Comparison of ENCODE assay signal across 15 cellular contexts in the genomic region with DNA sequence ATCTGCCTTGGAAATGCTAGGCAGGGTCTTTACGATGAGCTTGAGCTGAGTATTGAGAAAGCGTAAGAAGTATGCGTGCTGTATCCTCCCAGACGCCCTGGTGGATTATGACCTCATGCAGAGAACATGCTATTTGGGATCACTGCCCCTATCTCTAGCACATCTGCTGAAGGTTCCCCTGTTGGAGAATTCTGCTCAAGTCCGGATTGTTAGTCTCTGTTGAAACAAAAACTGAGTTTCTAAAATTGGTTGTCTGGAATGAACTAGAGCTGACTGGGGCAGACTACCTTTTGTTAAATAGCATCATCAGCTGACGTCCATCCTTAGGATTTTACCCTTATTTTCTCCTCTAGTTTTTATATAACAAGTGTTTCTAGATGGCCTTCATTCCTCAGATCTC. TPM values are rescaled to one million over a fixed set of nuclear protein-coding genes. Genes with fewer than 3 reads are reported as not detected.
A peak's percentile ranks its signal among the peaks of the same experiment; 100 is the strongest.
DNase-seq lines count a peak whose midpoint lies in the region; ATAC-seq and TF ChIP-seq lines count a peak whose summit lies in the region.
"Had no signal": no experiment of that assay in that cellular context is flagged by ENCODE, and none has a peak within 500 bp of the region (broad histone marks: within the 10 kb centered on the region; RNA-seq: fewer than 3 reads in every experiment).

No MANE protein-coding gene starts in this region.

- H3F3A ChIP-seq in GM23248 (ENCODE audit: insufficient read depth) = peaks cover 16% of the 10 kb centered on the region

- H2AFZ ChIP-seq in GM23248 = peak overlapping the region; percentile 62

- TF ChIP-seq POLR2A in tibial nerve (IDR thresholded peaks at IDR 0.05) = no peak

- peaks cover 16% of the 10 kb centered on the region for H3K36me3 Mint-ChIP-seq in endodermal cell (ENCODE audit: low read depth)
- H3K36me3 Mint-ChIP-seq in endothelial cell (ENCODE audit: low read depth, unreplicated experiment) = no peaks in the 10 kb centered on the region

- H3K4me3 Mint-ChIP-seq in endodermal cell = no peak overlapping the region
- H3K4me3 Mint-ChIP-seq in endothelial cell (ENCODE audit: unreplicated experiment) = no peak overlapping the region
- H3K4me3 Mint-ChIP-seq: CD4-positive, alpha-beta memory T cell; naive B cell; T-helper 17 cell had no signal

- WGBS in GM23248 (ENCODE audit: low coverage in 1 of 2, low lambda C conversion rate in 2 of 2, missing lambda C conversion rate in 2 of 2), 2 experiments = 7 to 12% methylated on average over 6 of the region's 6 CpGs
- whole genome bisulfite sequencing in endodermal cell (ENCODE audit: insufficient coverage in 1 of 2, insufficient read length in 1 of 2), 2 experiments = 93 to 95% methylated on average over 6 of the region's 6 CpGs
- 56 to 68% methylated on average over 6 of the region's 6 CpGs for WGBS in tibial nerve, 2 donors

- no peaks in the 10 kb centered on the region for H3K9me2 ChIP-seq in GM23248 (ENCODE audit: insufficient read depth)

- H3K36me3 ChIP-seq in GM23248 (ENCODE audit: low read depth) = no peaks in the 10 kb centered on the region
- H3K36me3 ChIP-seq in endodermal cell (ENCODE audit: control insufficient read depth, insufficient read depth, low read length) = peaks cover 3% of the 10 kb centered on the region
- no peaks in the 10 kb centered on the region for H3K36me3 ChIP-seq in mucosa of descending colon (ENCODE audit: low read depth)
- peaks cover 0 to 7% (median 0%) of the 10 kb centered on the region in 3 donors for H3K36me3 ChIP-seq in tibial nerve

- H3K27me3 ChIP-seq in GM23248 (replicated peaks; ENCODE audit: insufficient read depth) (no peaks in the 10 kb centered on the region), endodermal cell (ENCODE audit: control insufficient read depth, insufficient read depth, low read length, poor library complexity, severe bottlenecking) (peaks cover 16% of the 10 kb centered on the region), tibial nerve (no peaks in the 10 kb centered on the region)

- H3K27ac ChIP-seq in GM23248 (peak overlapping the region; percentile 73), endodermal cell (ENCODE audit: low read depth, low read length) (no peak overlapping the region), tibial nerve (peak overlapping the region in 3 of 4 donors; percentile 5 to 73 (median 46))

- intact Hi-C loops in mucosa of descending colon (cut with DNase I, micrococcal nuclease) = no loop called here
- intact Hi-C loops in posterior vena cava (cut with DNase I) = no loop called here

- H3K4me1 ChIP-seq in GM23248 (ENCODE audit: insufficient read depth) (peaks cover 15% of the 10 kb centered on the region), endodermal cell (ENCODE audit: control insufficient read depth, insufficient read depth, low read length) (no peaks in the 10 kb centered on the region), mucosa of descending colon (ENCODE audit: low read depth) (peaks cover 14% of the 10 kb centered on the region), tibial nerve (peaks cover 0 to 41% (median 18%) of the 10 kb centered on the region in 4 donors)

- H3K27ac Mint-ChIP-seq in endodermal cell (no peak overlapping the region), endothelial cell (ENCODE audit: unreplicated experiment) (no peak overlapping the region)
- H3K27ac Mint-ChIP-seq: CD4-positive, alpha-beta memory T cell; naive B cell; T-helper 17 cell had no signal

- ATAC-seq in mucosa of descending colon (peak; percentile 22), GM19395 (IDR thresholded peaks at IDR 0.05; ENCODE audit: unreplicated experiment) (no peak)
- ATAC-seq: activated CD4-positive, CD25-positive, alpha-beta regulatory T cell treated with anti-CD3 and anti-CD28 coated beads, Interleukin-2, amount 50 U/mL, for 24 hours; left colon; T-helper 17 cell had no signal

- TF ChIP-seq CTCF in endodermal cell (conservative IDR thresholded peaks at IDR 0.05) (no peak), mucosa of descending colon (IDR thresholded peaks at IDR 0.05) (no peak), tibial nerve (IDR thresholded peaks at IDR 0.05) (no peak), endothelial cell (IDR thresholded peaks at IDR 0.05; ENCODE audit: unreplicated experiment) (no peak)

- DNase-seq in GM23248 (peak; percentile 90), endodermal cell (peak; percentile 42), mucosa of descending colon (no peak), tibial nerve (ENCODE audit: low spot score in 2 of 2) (peak in 1 of 2 donors; percentile 46), posterior vena cava (ENCODE audit: low spot score) (no peak), HUDEP-2 (lab: John Stamatoyannopoulos, UW; ENCODE audit: unreplicated experiment in 76 of 76) (no peak), endothelial cell (ENCODE audit: low spot score) (no peak)
- DNase-seq: activated naive CD4-positive, alpha-beta T cell; CD4-positive, alpha-beta memory T cell; hippocampal formation; left colon; naive B cell; T-helper 17 cell had no signal

- H3K9me3 Mint-ChIP-seq in endodermal cell (no peaks in the 10 kb centered on the region), endothelial cell (ENCODE audit: unreplicated experiment) (no peaks in the 10 kb centered on the region)
- H3K9me3 Mint-ChIP-seq: naive B cell had no signal

- no peaks in the 10 kb centered on the region for H4K20me1 ChIP-seq in GM23248 (ENCODE audit: insufficient read depth)

- peaks cover 13% of the 10 kb centered on the region for H3K27me3 Mint-ChIP-seq in endodermal cell (ENCODE audit: insufficient read depth)
- H3K27me3 Mint-ChIP-seq in endothelial cell (ENCODE audit: unreplicated experiment) = peaks cover 6% of the 10 kb centered on the region

- in situ Hi-C loops in GM23248 (cut with MboI) = no loop called here

- no peaks in the 10 kb centered on the region for H3K79me2 ChIP-seq in GM23248 (ENCODE audit: insufficient read depth)

- H3K4me3 ChIP-seq in GM23248 (peak overlapping the region; percentile 2), endodermal cell (ENCODE audit: low read length) (no peak overlapping the region), mucosa of descending colon (no peak overlapping the region), tibial nerve (no peak overlapping the region)

- H3K9ac ChIP-seq in GM23248 (peak overlapping the region; percentile 49), endodermal cell (ENCODE audit: extremely low read depth, low read length, poor library complexity, severe bottlenecking) (no peak overlapping the region)

- peak in 1 of 2 donors; percentile 31 for TF ChIP-seq EP300 in tibial nerve (IDR thresholded peaks at IDR 0.05)

- H3K4me1 Mint-ChIP-seq in endodermal cell (no peaks in the 10 kb centered on the region), endothelial cell (ENCODE audit: unreplicated experiment) (peaks cover 17% of the 10 kb centered on the region)

- H3K9me3 ChIP-seq in GM23248 (ENCODE audit: low read depth) = no peaks in the 10 kb centered on the region
- H3K9me3 ChIP-seq in endodermal cell (ENCODE audit: control insufficient read depth, low read length) = no peaks in the 10 kb centered on the region
- no peaks in the 10 kb centered on the region for H3K9me3 ChIP-seq in mucosa of descending colon
- no peaks in the 10 kb centered on the region for H3K9me3 ChIP-seq in tibial nerve

- H3K4me2 ChIP-seq in GM23248 (ENCODE audit: unreplicated experiment) = peak overlapping the region; percentile 47

RNA-seq across cellular contexts. Expression of gene FHDC1, which starts 7.5 kb away (rescaled TPM):
- total RNA-seq in GM23248 (2014; rRNA removed; shearing (Covaris generic)) = 0.22 and 0.25 TPM in 2 replicates
- 0.43 and 0.51 TPM in 2 replicates for polyA plus RNA-seq in GM23248 (2016; fragmentation: Nextera tagmentation; extraction: Ambion mirVana)
- total RNA-seq in endodermal cell (1 to 10 TPM; 2.5 to 7.9 TPM), mucosa of descending colon (10 to 100 TPM in 2 of 3 donors, 1 to 10 TPM in 1; 8.8 to 16.1 (median 14.1) TPM), tibial nerve (1 to 10 TPM; 2.2 to 7.9 (median 6.1) TPM), posterior vena cava (1 to 10 TPM; 1.2 to 2.4 TPM), endothelial cell (ENCODE audit: unreplicated experiment) (0.90 TPM)
- 3.2 TPM for polyA plus RNA-seq in endodermal cell (2013, experiment 1 of 2)
- polyA plus RNA-seq in endodermal cell (2013, experiment 2 of 2) = 2.2 TPM

Comparison
In these comparisons a context has a peak if more than half of its experiments do, and no peak if none do; other contexts are left out.
1. DNase-seq: peak in GM23248 (single experiment) and endodermal cell (single experiment); none in mucosa of descending colon (0 of 3), posterior vena cava (single experiment), HUDEP-2 (0 of 76) and endothelial cell (single experiment).